In genomic region chr2:55033076-55033742, GRCh38 we compare ENCODE assay signal across 11 cellular contexts. TPM values are rescaled to one million over a fixed set of nuclear protein-coding genes. Genes with fewer than 3 reads are reported as not detected.
A peak's percentile ranks its signal among the peaks of the same experiment; 100 is the strongest.
DNase-seq lines count a peak whose midpoint lies in the region; ATAC-seq, FAIRE-seq and TF ChIP-seq lines count a peak whose summit lies in the region.
"Had no signal": no experiment of that assay in that cellular context is flagged by ENCODE, and none has a peak within 500 bp of the region (broad histone marks: within the 10 kb centered on the region; RNA-seq: fewer than 3 reads in every experiment).

No MANE protein-coding gene starts in this region.

- H3K4me1 ChIP-seq in A549 (peaks cover 39% of the 10 kb centered on the region), PC-9 (replicated peaks; ENCODE audit: insufficient read depth) (peaks cover 59% of the 10 kb centered on the region), foreskin keratinocyte (peaks cover 20% of the 10 kb centered on the region)

- 93% methylated on average over 5 of the region's 5 CpGs for WGBS in A549 (ENCODE audit: missing lambda C conversion rate)

- DNase-seq in A549 (ENCODE audit: low read depth in 1 of 2, low spot score in 1 of 2) (no peak), PC-9 (no peak), NCI-H345 (lab: John Stamatoyannopoulos, UW) (no peak), foreskin keratinocyte (no peak), DMS153 (lab: John Stamatoyannopoulos, UW) (no peak), dorsolateral prefrontal cortex (no peak)
- DNase-seq: NCI-H1048 had no signal

- peaks cover 56% of the 10 kb centered on the region for H3K36me3 ChIP-seq in PC-9 (ENCODE audit: low read depth)

- H3K27me3 ChIP-seq in PC-9 (ENCODE audit: insufficient read depth, low read depth) (no peaks in the 10 kb centered on the region), foreskin keratinocyte (no peaks in the 10 kb centered on the region), dorsolateral prefrontal cortex (no peaks in the 10 kb centered on the region)

- peaks cover 88% of the 10 kb centered on the region for H3F3A ChIP-seq in PC-9 (ENCODE audit: insufficient read depth, low read depth)

- no peak for FAIRE-seq in A549 (lab: Jason Lieb, UNC)
- FAIRE-seq: D721Med had no signal

- ATAC-seq in A549: peak in 1 of 2 experiments; percentile 24; a peak in 1 of 6 replicates
- peak; percentile 90 for ATAC-seq in GM19023 (IDR thresholded peaks at IDR 0.05; ENCODE audit: unreplicated experiment)
- peak; percentile 62 for ATAC-seq in HG02970 (IDR thresholded peaks at IDR 0.05; ENCODE audit: low FRiP score, unreplicated experiment)
- no peak for ATAC-seq in foreskin keratinocyte

- no peak for TF ChIP-seq CTCF in A549 (IDR thresholded peaks at IDR 0.05)
- no peak for TF ChIP-seq CTCF in PC-9 (conservative IDR thresholded peaks at IDR 0.05)
- no peak for TF ChIP-seq CTCF in foreskin keratinocyte (conservative IDR thresholded peaks at IDR 0.05)
- TF ChIP-seq CTCF in dorsolateral prefrontal cortex (IDR thresholded peaks at IDR 0.05 in 54 of 56, conservative IDR thresholded peaks at IDR 0.05 in 2 of 56; ENCODE audit: low read depth in 1 of 56, partially characterized antibody in 56 of 56): no peak

- H3K9me3 ChIP-seq in A549 (peaks cover 16% of the 10 kb centered on the region), PC-9 (ENCODE audit: insufficient read depth, low read depth) (0 out of 2 replicates have a peak, but pooled peaks cover 6% of the 10 kb centered on the region)

- H2AFZ ChIP-seq in PC-9: no peak overlapping the region

- no peak for TF ChIP-seq POLR2A in A549 (IDR thresholded peaks at IDR 0.05; ENCODE audit: low read length)

- CTCF ChIA-PET in A549 (lab: Yijun Ruan, JAX): interaction anchor here (1.0 to 2.2 kb wide), 4 partner anchors 12 to 134 kb away, joined by 3 to 12 read pairs (median 3); partner anchors contain the start of gene RTN4
- CTCF ChIA-PET in PC-9 (lab: Charles Lee): no interaction called here

- H3K4me2 ChIP-seq in A549 (no peak overlapping the region), PC-9 (no peak overlapping the region)
- H3K4me2 ChIP-seq: smooth muscle cell had no signal

- H4K20me1 ChIP-seq in PC-9 (ENCODE audit: insufficient read depth): peaks cover 99% of the 10 kb centered on the region

- no peak for TF ChIP-seq EP300 in A549 (IDR thresholded peaks at IDR 0.05)

- BruUV-seq in PC-9 (replicated peaks; lab: Mats Ljungman, UMichigan): no TSS peak

- peaks cover 100% of the 10 kb centered on the region for H3K79me2 ChIP-seq in PC-9 (ENCODE audit: low read depth)

- H3K9me2 ChIP-seq in PC-9 (ENCODE audit: insufficient read depth): no peaks in the 10 kb centered on the region

- H3K4me3 ChIP-seq in A549: no peak overlapping the region
- no peak overlapping the region for H3K4me3 ChIP-seq in PC-9
- H3K4me3 ChIP-seq in dorsolateral prefrontal cortex: no peak overlapping the region
- H3K4me3 ChIP-seq: smooth muscle cell had no signal

- POLR2A ChIA-PET in A549 (lab: Yijun Ruan, JAX): no interaction called here
- POLR2A ChIA-PET in PC-9 (lab: Charles Lee; ENCODE audit: unreplicated experiment): interaction anchor here (0.6 to 0.7 kb wide), 2 partner anchors 145 to 376 kb away, joined by 3 to 4 read pairs; no protein-coding TSS in a partner anchor

- TF ChIP-seq RAD21 in A549 (conservative IDR thresholded peaks at IDR 0.05 in 1 of 2, IDR thresholded peaks at IDR 0.05 in 1 of 2): no peak

- no peak overlapping the region for H3K27ac ChIP-seq in A549
- peak overlapping the region; percentile 7; the same call in 1 of the 2 replicates for H3K27ac ChIP-seq in PC-9
- H3K27ac ChIP-seq in foreskin keratinocyte: no peak overlapping the region
- H3K27ac ChIP-seq in dorsolateral prefrontal cortex: peak overlapping the region in 5 of 59 donors; percentile 3 to 45 (median 27)

- intact Hi-C loops in PC-9 (cut with micrococcal nuclease; ENCODE audit: unreplicated experiment): no loop called here
- intact Hi-C loops in dorsolateral prefrontal cortex (cut with DNase I): no loop called here

TF ChIP-seq in A549, 52 proteins besides CTCF, POLR2A, EP300 and RAD21:
- TF ChIP-seq FOXS1 (CRISPR knock-in tag; IDR thresholded peaks at IDR 0.05): no peak
- TF ChIP-seq CEBPB (IDR thresholded peaks at IDR 0.05): no peak
- TF ChIP-seq POLR2AphosphoS2 (conservative IDR thresholded peaks at IDR 0.05; ENCODE audit: low read length): 0 out of 2 replicates have a peak, but pooled peaks have one; percentile 38
- TF ChIP-seq MYC (IDR thresholded peaks at IDR 0.05; ENCODE audit: borderline replicate concordance, low read length): no peak

RNA-seq across cellular contexts. Expression of gene RTN4, which starts 17.0 kb away (rescaled TPM):
- polyA plus RNA-seq in A549 (2011; rRNA removed): 302 and 336 TPM in 2 replicates
- polyA plus RNA-seq in A549 (2012; cell fraction: cytosol; rRNA removed): 195 and 217 TPM in 2 replicates
- polyA plus RNA-seq in A549 (2012; cell fraction: nucleus; rRNA removed): 194 and 224 TPM in 2 replicates
- 367 to 403 TPM (median 394 TPM) in 3 replicates for polyA plus RNA-seq in A549 (2017; fragmentation: RNase III; extraction: RNeasy Plus Mini Kit Qiagen cat#74134 plus additional on column Dnase treatment)
- polyA minus RNA-seq in A549 (2011; rRNA and poly(A)+ RNA removed): 164 and 187 TPM in 2 replicates
- total RNA-seq in PC-9 (2021): 342 and 343 TPM in 2 replicates
- total RNA-seq in foreskin keratinocyte: 271 and 333 TPM in 2 replicates
- 226 and 280 TPM in 2 replicates for polyA plus RNA-seq in foreskin keratinocyte
- 100 to 1,000 TPM; 342 to 975 (median 727) TPM for total RNA-seq in dorsolateral prefrontal cortex
